1 cellular context compared by ENCODE assay signal in the genomic region with DNA sequence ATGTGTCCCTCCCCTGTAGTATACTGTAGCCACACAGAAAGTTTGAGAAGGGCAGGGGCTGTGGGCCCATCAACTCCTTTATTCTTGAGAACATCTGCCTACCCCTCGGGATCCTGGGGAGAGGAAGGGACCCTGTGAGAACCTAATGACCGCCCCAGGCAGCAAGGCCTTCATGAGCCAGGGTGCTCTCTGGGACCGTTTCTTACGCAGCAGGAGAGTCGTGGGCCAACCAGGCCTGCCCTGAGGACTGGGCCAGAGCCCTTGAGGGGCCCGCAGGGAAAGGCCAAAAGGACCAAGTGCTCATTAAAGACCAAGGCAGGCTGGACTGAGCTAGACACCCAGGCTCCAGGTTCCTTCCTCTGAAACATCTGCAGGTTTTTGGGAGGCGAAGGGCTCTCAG.
TF ChIP-seq lines count a peak whose summit lies in the region.

No MANE protein-coding gene starts in this region.

TF ChIP-seq in K562, 482 proteins besides CTCF, POLR2A, EP300 and RAD21:
- TF ChIP-seq, protein P1, sequence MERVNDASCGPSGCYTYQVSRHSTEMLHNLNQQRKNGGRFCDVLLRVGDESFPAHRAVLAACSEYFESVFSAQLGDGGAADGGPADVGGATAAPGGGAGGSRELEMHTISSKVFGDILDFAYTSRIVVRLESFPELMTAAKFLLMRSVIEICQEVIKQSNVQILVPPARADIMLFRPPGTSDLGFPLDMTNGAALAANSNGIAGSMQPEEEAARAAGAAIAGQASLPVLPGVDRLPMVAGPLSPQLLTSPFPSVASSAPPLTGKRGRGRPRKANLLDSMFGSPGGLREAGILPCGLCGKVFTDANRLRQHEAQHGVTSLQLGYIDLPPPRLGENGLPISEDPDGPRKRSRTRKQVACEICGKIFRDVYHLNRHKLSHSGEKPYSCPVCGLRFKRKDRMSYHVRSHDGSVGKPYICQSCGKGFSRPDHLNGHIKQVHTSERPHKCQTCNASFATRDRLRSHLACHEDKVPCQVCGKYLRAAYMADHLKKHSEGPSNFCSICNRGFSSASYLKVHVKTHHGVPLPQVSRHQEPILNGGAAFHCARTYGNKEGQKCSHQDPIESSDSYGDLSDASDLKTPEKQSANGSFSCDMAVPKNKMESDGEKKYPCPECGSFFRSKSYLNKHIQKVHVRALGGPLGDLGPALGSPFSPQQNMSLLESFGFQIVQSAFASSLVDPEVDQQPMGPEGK (CRISPR knock-in tag; IDR thresholded peaks at IDR 0.05; ENCODE audit: borderline replicate concordance), result no peak
- TF ChIP-seq ZFP30 (CRISPR knock-in tag; IDR thresholded peaks at IDR 0.05; ENCODE audit: borderline replicate concordance), result no peak
- TF ChIP-seq HNRNPUL1 (IDR thresholded peaks at IDR 0.05; ENCODE audit: low read length), result no peak
- TF ChIP-seq RFX7 (CRISPR knock-in tag; IDR thresholded peaks at IDR 0.05), result no peak
- TF ChIP-seq ZFP1 (CRISPR knock-in tag; IDR thresholded peaks at IDR 0.05), result no peak
